Comparison of ENCODE assay signal across 12 cellular contexts in the genomic region with DNA sequence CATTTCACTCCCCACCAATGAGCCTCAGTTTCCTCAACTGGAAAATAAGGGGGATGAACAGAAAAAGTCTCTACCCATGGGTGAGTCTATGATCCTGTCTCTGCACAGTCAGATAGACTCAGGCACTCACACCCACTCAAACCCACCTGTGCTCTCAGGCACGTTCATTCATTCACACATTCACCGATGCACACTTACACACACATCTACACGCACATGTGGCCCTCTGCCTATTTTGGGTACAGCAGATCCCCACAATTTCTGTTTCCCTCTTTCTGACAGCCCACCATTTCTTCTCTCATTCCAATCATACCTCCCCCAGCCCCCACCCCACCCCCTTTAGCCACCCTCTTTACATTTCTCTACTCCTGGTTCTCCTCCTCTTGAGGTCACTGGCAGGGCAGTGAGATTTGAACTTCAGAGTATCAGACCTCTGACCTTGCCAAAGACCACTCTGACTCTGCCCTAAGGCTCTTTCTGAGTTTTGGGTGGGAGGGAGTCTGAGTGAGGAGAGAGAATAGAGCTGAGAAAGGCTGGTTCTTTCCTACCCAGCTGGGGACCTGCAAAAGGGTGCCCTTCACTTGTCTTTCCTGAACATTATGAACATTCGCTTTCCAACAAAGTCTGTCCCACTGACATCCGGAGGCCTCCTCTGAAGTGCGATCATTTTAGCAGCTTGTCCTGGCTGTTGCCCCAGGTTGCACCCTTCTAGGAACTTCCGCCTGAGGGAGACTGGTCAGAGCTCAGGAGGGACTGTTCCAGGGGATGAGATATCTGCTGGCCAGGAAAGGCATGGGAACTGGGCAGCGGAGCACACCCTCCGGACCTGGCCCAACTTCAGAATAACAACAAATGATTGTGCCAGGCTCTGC. TPM values are rescaled to one million over a fixed set of nuclear protein-coding genes. Genes with fewer than 3 reads are reported as not detected.
A peak's percentile ranks its signal among the peaks of the same experiment; 100 is the strongest.
DNase-seq lines count a peak whose midpoint lies in the region; ATAC-seq, FAIRE-seq and TF ChIP-seq lines count a peak whose summit lies in the region.
"Had no signal": no experiment of that assay in that cellular context is flagged by ENCODE, and none has a peak within 500 bp of the region (broad histone marks: within the 10 kb centered on the region; RNA-seq: fewer than 3 reads in every experiment).

No MANE protein-coding gene starts in this region.

- no peaks in the 10 kb centered on the region for H3K27me3 ChIP-seq in breast epithelium
- H3K27me3 ChIP-seq in subcutaneous abdominal adipose tissue (ENCODE audit: control insufficient read depth in 5 of 5, insufficient read depth in 4 of 5, low read length in 5 of 5): peaks cover 9 to 48% (median 29%) of the 10 kb centered on the region in 5 donors

- no peak overlapping the region for H3K4me3 ChIP-seq in breast epithelium
- H3K4me3 ChIP-seq in subcutaneous abdominal adipose tissue (ENCODE audit: low read depth in 1 of 5, low read length in 5 of 5): no peak overlapping the region

- FAIRE-seq in HTR-8/SVneo (lab: Jason Lieb, UNC): peak; percentile 54

- no peak overlapping the region for H3K9ac ChIP-seq in subcutaneous abdominal adipose tissue (ENCODE audit: low read length in 5 of 5)

- intact Hi-C loops in breast epithelium (cut with DNase I; ENCODE audit: low total_unique reads): no loop called here

- TF ChIP-seq CTCF in breast epithelium (IDR thresholded peaks at IDR 0.05): no peak

- no peak for TF ChIP-seq POLR2A in breast epithelium (IDR thresholded peaks at IDR 0.05)

- H3K4me1 ChIP-seq in breast epithelium (peaks cover 0 to 7% of the 10 kb centered on the region in 2 donors), subcutaneous abdominal adipose tissue (ENCODE audit: control insufficient read depth in 5 of 5, insufficient read depth in 5 of 5, low read length in 5 of 5) (peaks cover 0 to 34% (median 15%) of the 10 kb centered on the region in 5 donors)

- ATAC-seq in left lobe of liver (peak; percentile 60), HG02884 (IDR thresholded peaks at IDR 0.05; ENCODE audit: unreplicated experiment) (no peak), HG03565 (IDR thresholded peaks at IDR 0.05; ENCODE audit: unreplicated experiment) (no peak)
- ATAC-seq: naive thymus-derived CD4-positive, alpha-beta T cell had no signal

- H3K36me3 ChIP-seq in breast epithelium (no peaks in the 10 kb centered on the region), subcutaneous abdominal adipose tissue (ENCODE audit: control insufficient read depth in 5 of 5, insufficient read depth in 5 of 5, low read length in 5 of 5) (no peaks in the 10 kb centered on the region)

- H3K9me3 ChIP-seq in breast epithelium (no peaks in the 10 kb centered on the region), subcutaneous abdominal adipose tissue (ENCODE audit: control insufficient read depth in 5 of 5, low read length in 5 of 5) (no peaks in the 10 kb centered on the region)

- H3K27ac ChIP-seq in breast epithelium (peak overlapping the region; percentile 89 to 97), subcutaneous abdominal adipose tissue (ENCODE audit: low read depth, low read length) (peak overlapping the region; percentile 58)
- H3K27ac ChIP-seq: VCaP had no signal

- no peak for DNase-seq in HTR-8/SVneo (ENCODE audit: insufficient read length, low spot score)
- DNase-seq in breast epithelium (ENCODE audit: low spot score in 2 of 2): no peak
- peak; percentile 35 for DNase-seq in left lobe of liver (ENCODE audit: low spot score)
- no peak for DNase-seq in NCI-H2107 treated with DMSO at 0.1 percent for 48 hours (lab: John Stamatoyannopoulos, UW; ENCODE audit: unreplicated experiment)
- DNase-seq in SIG-M5 treated with dmso at 0.1 percent for 504 hours (lab: John Stamatoyannopoulos, UW; ENCODE audit: unreplicated experiment): no peak
- DNase-seq: Karpas-422, NCI-H774 had no signal

RNA-seq across cellular contexts. Expression of a gene that starts 10.1 kb away (rescaled TPM):
- 10 to 100 TPM; 23.4 to 67.2 (median 44.5) TPM for total RNA-seq in breast epithelium
- total RNA-seq in left lobe of liver: 19.3 TPM

RNA-seq across cellular contexts. Expression of a gene that starts 45.7 kb away (rescaled TPM):
- 1 to 10 TPM in 1 of 3 donors, under 1 TPM in 2; 0.33 to 2.6 (median 0.73) TPM for total RNA-seq in breast epithelium
- total RNA-seq in left lobe of liver: 1.0 TPM
